In genomic region chr22:16777284-16777924, GRCh38 we compare ENCODE assay signal across 11 cellular contexts. TPM values are rescaled to one million over a fixed set of nuclear protein-coding genes. Genes with fewer than 3 reads are reported as not detected.
"Had no signal": no experiment of that assay in that cellular context is flagged by ENCODE, and none has a peak within 500 bp of the region (broad histone marks: within the 10 kb centered on the region; RNA-seq: fewer than 3 reads in every experiment).

No MANE protein-coding gene starts in this region.

- H3K4me3 ChIP-seq: GM23248, GM23338, HAP-1 had no signal

- ATAC-seq: GM23338, HCT116 had no signal

- H3K9ac ChIP-seq: GM23248 had no signal

- H3K4me1 ChIP-seq: HAP-1 had no signal

- H3K27ac ChIP-seq: GM23248 had no signal

- FAIRE-seq: H1, H54 had no signal

- DNase-seq: GM23248, GOT3, H7, H9, HCEC 1CT, HFFc6 had no signal

- H2AFZ ChIP-seq: GM23248, GM23338 had no signal

- H3K4me2 ChIP-seq: GM23338 had no signal

- H3K36me3 ChIP-seq: HAP-1 had no signal

- H3K9me3 ChIP-seq: HAP-1 had no signal

RNA-seq across cellular contexts. Expression of gene XKR3, which starts 47.8 kb away (rescaled TPM):
- total RNA-seq: GM23248, GM23338, H7, H9, HFFc6 had no signal
- polyA plus RNA-seq: GM23248, GM23338, H1 had no signal
